In the genomic region with DNA sequence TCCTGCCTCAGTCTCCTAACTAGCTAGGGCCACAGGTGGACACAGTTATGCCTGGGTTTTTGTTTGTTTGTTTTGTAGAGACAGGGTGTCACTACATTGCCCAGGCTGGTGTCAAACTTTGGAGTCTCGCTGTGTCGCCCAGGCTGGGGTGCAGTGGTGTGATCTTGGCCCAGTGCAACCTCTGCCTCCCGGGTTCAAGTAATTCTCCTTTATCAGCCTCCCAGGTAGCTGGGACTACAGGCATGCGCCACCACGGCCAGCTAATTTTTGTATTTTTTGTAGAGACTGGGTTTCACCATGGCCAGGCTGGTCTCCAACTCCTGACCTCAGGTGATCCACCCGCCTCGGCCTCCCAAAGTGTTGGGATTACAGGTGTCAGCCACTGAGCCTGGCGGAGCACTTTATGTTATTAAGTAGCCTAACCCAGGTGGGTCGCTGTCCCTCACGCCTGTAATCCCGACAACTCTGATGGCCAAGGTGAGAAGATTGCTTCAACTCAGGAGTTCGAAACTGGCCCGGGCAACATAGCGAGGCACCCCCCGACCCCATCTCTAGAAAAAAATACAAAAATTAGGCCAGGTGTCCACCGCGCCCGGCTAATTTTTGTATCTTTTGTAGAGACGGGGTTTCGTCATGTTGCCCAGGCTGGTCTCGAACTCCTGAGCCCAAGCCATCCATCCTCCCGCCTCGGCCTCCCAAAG, we compare ENCODE assay signal across 8 cellular contexts.
DNase-seq lines count a peak whose midpoint lies in the region; ATAC-seq and TF ChIP-seq lines count a peak whose summit lies in the region.
"Not testable (repeated sequence)": the region's sequence is repeated elsewhere in the genome, so short reads cannot be mapped to it uniquely, and the experiment has no call there.

No MANE protein-coding gene starts in this region.

- H3K36me3 ChIP-seq in A673 (ENCODE audit: insufficient read depth, low read length, poor library complexity, severe bottlenecking); H7 (replicated peaks; ENCODE audit: control insufficient read depth, insufficient read depth, low read length); PC-9 (ENCODE audit: low read depth); colonic mucosa; left ventricle myocardium inferior: not testable (repeated sequence)

- not testable (repeated sequence) for H4K20me1 ChIP-seq in PC-9 (ENCODE audit: insufficient read depth)

- intact Hi-C loops in A673 (cut with micrococcal nuclease; ENCODE audit: unreplicated experiment); PC-9 (cut with micrococcal nuclease; ENCODE audit: unreplicated experiment); colonic mucosa (cut with DNase I); left ventricle myocardium inferior (cut with micrococcal nuclease); natural killer cell (cut with micrococcal nuclease): not testable (repeated sequence)

- H3K4me1 Mint-ChIP-seq in activated T-cell treated with anti-CD3 and anti-CD28 coated beads, Interleukin-2, amount 50 U/mL, for 72 hours (ENCODE audit: low read depth); natural killer cell: not testable (repeated sequence)

- not testable (repeated sequence) for H3K36me3 Mint-ChIP-seq in activated T-cell treated with anti-CD3 and anti-CD28 coated beads, Interleukin-2, amount 50 U/mL, for 72 hours (ENCODE audit: insufficient read depth in 2 of 2); natural killer cell

- H2AFZ ChIP-seq in PC-9: peak overlapping the region; percentile 79; the same call in 1 of the 2 replicates

- not testable (repeated sequence) for H3K27me3 Mint-ChIP-seq in activated T-cell treated with anti-CD3 and anti-CD28 coated beads, Interleukin-2, amount 50 U/mL, for 72 hours (ENCODE audit: low read depth); natural killer cell (ENCODE audit: low read depth in 2 of 2)

- H3K9me3 Mint-ChIP-seq in activated T-cell treated with anti-CD3 and anti-CD28 coated beads, Interleukin-2, amount 50 U/mL, for 72 hours; natural killer cell: not testable (repeated sequence)

- H3K27ac Mint-ChIP-seq in activated T-cell treated with anti-CD3 and anti-CD28 coated beads, Interleukin-2, amount 50 U/mL, for 72 hours: not testable (repeated sequence)
- peak overlapping the region; percentile 98 to 99 for H3K27ac Mint-ChIP-seq in natural killer cell

- not testable (repeated sequence) for H3F3A ChIP-seq in PC-9 (ENCODE audit: insufficient read depth, low read depth)

- H3K27ac ChIP-seq in A673 (ENCODE audit: low read depth, low read length, poor library complexity, severe bottlenecking) (peak overlapping the region; percentile 87), left ventricle myocardium inferior (replicated peaks) (peak overlapping the region; percentile 92)
- H3K27ac ChIP-seq in PC-9, colonic mucosa: not testable (repeated sequence)

- H3K4me1 ChIP-seq in A673 (ENCODE audit: insufficient read depth, low read length, poor library complexity, severe bottlenecking); PC-9 (replicated peaks; ENCODE audit: insufficient read depth); colonic mucosa: not testable (repeated sequence)
- H3K4me1 ChIP-seq in left ventricle myocardium inferior: peaks cover 16% of the 10 kb centered on the region

- not testable (repeated sequence) for TF ChIP-seq CTCF in A673 (conservative IDR thresholded peaks at IDR 0.05; ENCODE audit: low read depth, low read length); PC-9 (conservative IDR thresholded peaks at IDR 0.05); colonic mucosa (IDR thresholded peaks at IDR 0.05); left ventricle myocardium inferior (IDR thresholded peaks at IDR 0.05; ENCODE audit: borderline replicate concordance); natural killer cell (IDR thresholded peaks at IDR 0.05)

- not testable (repeated sequence) for H3K27me3 ChIP-seq in A673 (replicated peaks; ENCODE audit: insufficient read depth, low read depth, low read length, poor library complexity); H7 (ENCODE audit: control insufficient read depth, insufficient read depth, low read length); PC-9 (ENCODE audit: insufficient read depth, low read depth); colonic mucosa; left ventricle myocardium inferior (ENCODE audit: low read depth)

- peak overlapping the region; percentile 95 for H3K4me3 Mint-ChIP-seq in activated T-cell treated with anti-CD3 and anti-CD28 coated beads, Interleukin-2, amount 50 U/mL, for 72 hours
- H3K4me3 Mint-ChIP-seq in natural killer cell: peak overlapping the region; percentile 92

- not testable (repeated sequence) for BruUV-seq in A673 (replicated peaks; lab: Mats Ljungman, UMichigan); PC-9 (replicated peaks; lab: Mats Ljungman, UMichigan)

- H3K9ac ChIP-seq in colonic mucosa (ENCODE audit: low read depth in 2 of 2, low read length in 2 of 2): not testable (repeated sequence)

- not testable (repeated sequence) for H3K9me2 ChIP-seq in PC-9 (ENCODE audit: insufficient read depth)

- ATAC-seq in activated T-cell treated with anti-CD3 and anti-CD28 coated beads, Interleukin-2, amount 50 U/mL, for 72 hours (replicated peaks in 1 of 2); natural killer cell: not testable (repeated sequence)

- H3K79me2 ChIP-seq in PC-9 (ENCODE audit: low read depth): peaks cover 27% of the 10 kb centered on the region

- POLR2A ChIA-PET in A673 (lab: Charles Lee; ENCODE audit: low non-redundant PET); PC-9 (lab: Charles Lee; ENCODE audit: unreplicated experiment): not testable (repeated sequence)

- not testable (repeated sequence) for DNase-seq in A673 (ENCODE audit: low spot score); PC-9; activated T-cell treated with anti-CD3 and anti-CD28 coated beads, Interleukin-2, amount 50 U/mL, for 72 hours; colonic mucosa; left ventricle myocardium inferior; natural killer cell
- DNase-seq in H7: peak; percentile 1
- DNase-seq in stimulated activated CD4-positive, alpha-beta T cell treated with anti-CD3 and anti-CD28 coated beads, Interleukin-15, amount 100 ng/mL, for 24 hours: peak; percentile 3

- CTCF ChIA-PET in A673 (lab: Charles Lee); PC-9 (lab: Charles Lee): not testable (repeated sequence)

- H3K9me3 ChIP-seq in A673 (ENCODE audit: low read depth, low read length, poor library complexity, severe bottlenecking); PC-9 (ENCODE audit: insufficient read depth, low read depth); colonic mucosa; left ventricle myocardium inferior (replicated peaks): not testable (repeated sequence)

- H3K4me3 ChIP-seq in A673 (ENCODE audit: low read depth, low read length, poor library complexity, severe bottlenecking): peak overlapping the region; percentile 57
- peak overlapping the region; percentile 67; the same call in 1 of the 2 replicates for H3K4me3 ChIP-seq in H7 (ENCODE audit: insufficient read depth, low read depth, low read length)
- H3K4me3 ChIP-seq in PC-9: peak overlapping the region; percentile 65
- H3K4me3 ChIP-seq in colonic mucosa: peak overlapping the region; percentile 57
- peak overlapping the region; percentile 83 for H3K4me3 ChIP-seq in left ventricle myocardium inferior

- H3K4me2 ChIP-seq in PC-9: peak overlapping the region; percentile 69
